Comparison of ENCODE assay signal across 8 cellular contexts in the genomic region with DNA sequence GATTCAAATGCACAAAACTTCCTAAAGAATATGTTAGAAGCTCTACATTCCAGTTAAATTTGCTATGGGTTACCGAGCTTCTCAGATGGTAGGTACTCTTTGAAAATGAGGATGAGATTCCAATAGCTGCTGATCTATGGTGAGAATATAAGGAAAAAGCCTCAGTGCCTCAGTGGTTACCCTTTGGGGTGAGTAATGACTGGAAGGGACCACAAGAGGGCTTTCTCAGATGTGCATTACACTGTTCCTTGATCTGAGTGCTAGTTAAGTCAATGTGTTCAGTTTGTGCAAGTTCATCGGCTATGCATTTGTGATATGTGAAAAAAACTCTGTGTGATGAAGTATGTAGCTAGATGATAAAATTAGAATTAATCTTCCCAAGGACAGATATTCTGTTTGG. TPM values are rescaled to one million over a fixed set of nuclear protein-coding genes. Genes with fewer than 3 reads are reported as not detected.
DNase-seq lines count a peak whose midpoint lies in the region; ATAC-seq and TF ChIP-seq lines count a peak whose summit lies in the region.

No MANE protein-coding gene starts in this region.

- H3K27me3 ChIP-seq in OCI-LY1 (ENCODE audit: insufficient read depth, low read length): no peaks in the 10 kb centered on the region
- H3K27me3 ChIP-seq in MG63: peaks cover 5% of the 10 kb centered on the region; the same call in 1 of the 2 replicates

- no peak for TF ChIP-seq POLR2A in erythroblast (IDR thresholded peaks at IDR 0.05; ENCODE audit: low read length)

- DNase-seq in activated naive CD8-positive, alpha-beta T cell treated with anti-CD3 and anti-CD28 coated beads for 36 hours: no peak
- DNase-seq in erythroblast (lab: John Stamatoyannopoulos, UW) (peak; percentile 30 to 41), NK-92 (lab: John Stamatoyannopoulos, UW; ENCODE audit: unreplicated experiment) (no peak), MG63 (no peak)

- peak; percentile 78 for TF ChIP-seq CTCF in OCI-LY1 (IDR thresholded peaks at IDR 0.05; ENCODE audit: low read length)

- H3K27ac ChIP-seq in OCI-LY1 (ENCODE audit: low read depth, low read length, poor library complexity, severe bottlenecking): no peak overlapping the region

- no peak overlapping the region for H3K4me3 ChIP-seq in OCI-LY1 (ENCODE audit: low read depth, low read length, poor library complexity, severe bottlenecking)
- H3K4me3 ChIP-seq in MG63: no peak overlapping the region

- no peaks in the 10 kb centered on the region for H3K36me3 Mint-ChIP-seq in activated naive CD8-positive, alpha-beta T cell
- H3K36me3 Mint-ChIP-seq in activated naive CD8-positive, alpha-beta T cell treated with anti-CD3 and anti-CD28 coated beads for 36 hours: no peaks in the 10 kb centered on the region
- H3K36me3 Mint-ChIP-seq in stimulated activated memory B cell treated with anti-CD40 and anti-IgM and Interleukin-4, amounts not matched to agents 10 μg/mL and 1 μg/mL and 100 μg/mL, for 72 hours: no peaks in the 10 kb centered on the region

- H3K27me3 Mint-ChIP-seq in activated naive CD8-positive, alpha-beta T cell: peaks cover 1% of the 10 kb centered on the region
- H3K27me3 Mint-ChIP-seq in activated naive CD8-positive, alpha-beta T cell treated with anti-CD3 and anti-CD28 coated beads for 36 hours: peaks cover 11% of the 10 kb centered on the region
- peaks cover 41% of the 10 kb centered on the region for H3K27me3 Mint-ChIP-seq in stimulated activated memory B cell treated with anti-CD40 and anti-IgM and Interleukin-4, amounts not matched to agents 10 μg/mL and 1 μg/mL and 100 μg/mL, for 72 hours

- no peak overlapping the region for H3K9ac ChIP-seq in OCI-LY1 (ENCODE audit: low read length)

- peaks cover 5% of the 10 kb centered on the region for H3K4me1 ChIP-seq in OCI-LY1 (ENCODE audit: insufficient read depth, low read length, severe bottlenecking)

- H3K9me3 ChIP-seq in OCI-LY1 (ENCODE audit: low read length) (no peaks in the 10 kb centered on the region), MG63 (no peaks in the 10 kb centered on the region)

- no peaks in the 10 kb centered on the region for H3K9me3 Mint-ChIP-seq in activated naive CD8-positive, alpha-beta T cell (ENCODE audit: low read depth)
- H3K9me3 Mint-ChIP-seq in activated naive CD8-positive, alpha-beta T cell treated with anti-CD3 and anti-CD28 coated beads for 36 hours: no peaks in the 10 kb centered on the region
- H3K9me3 Mint-ChIP-seq in stimulated activated memory B cell treated with anti-CD40 and anti-IgM and Interleukin-4, amounts not matched to agents 10 μg/mL and 1 μg/mL and 100 μg/mL, for 72 hours: no peaks in the 10 kb centered on the region

- H3F3A ChIP-seq in OCI-LY1 (ENCODE audit: insufficient read depth, low read length): no peaks in the 10 kb centered on the region

- no peaks in the 10 kb centered on the region for H4K20me1 ChIP-seq in OCI-LY1 (ENCODE audit: insufficient read depth, low read length)

- ATAC-seq in HG02885 (IDR thresholded peaks at IDR 0.05; ENCODE audit: poor library complexity, unreplicated experiment): peak; percentile 47
- ATAC-seq in stimulated activated memory B cell treated with anti-CD40 and anti-IgM and Interleukin-4, amounts not matched to agents 10 μg/mL and 1 μg/mL and 100 μg/mL, for 72 hours: peak; percentile 48

- no peak overlapping the region for H3K4me2 ChIP-seq in OCI-LY1 (ENCODE audit: low read length)

- no peaks in the 10 kb centered on the region for H3K36me3 ChIP-seq in OCI-LY1 (ENCODE audit: insufficient read depth, low read length)
- H3K36me3 ChIP-seq in MG63: no peaks in the 10 kb centered on the region

- H3K27ac Mint-ChIP-seq in activated naive CD8-positive, alpha-beta T cell: no peak overlapping the region
- no peak overlapping the region for H3K27ac Mint-ChIP-seq in activated naive CD8-positive, alpha-beta T cell treated with anti-CD3 and anti-CD28 coated beads for 36 hours
- H3K27ac Mint-ChIP-seq in stimulated activated memory B cell treated with anti-CD40 and anti-IgM and Interleukin-4, amounts not matched to agents 10 μg/mL and 1 μg/mL and 100 μg/mL, for 72 hours: no peak overlapping the region

- H3K4me1 Mint-ChIP-seq in activated naive CD8-positive, alpha-beta T cell (ENCODE audit: low read depth): peaks cover 49% of the 10 kb centered on the region
- H3K4me1 Mint-ChIP-seq in activated naive CD8-positive, alpha-beta T cell treated with anti-CD3 and anti-CD28 coated beads for 36 hours: peaks cover 52% of the 10 kb centered on the region
- H3K4me1 Mint-ChIP-seq in stimulated activated memory B cell treated with anti-CD40 and anti-IgM and Interleukin-4, amounts not matched to agents 10 μg/mL and 1 μg/mL and 100 μg/mL, for 72 hours: peaks cover 15% of the 10 kb centered on the region

- peak overlapping the region; percentile 27 for H3K4me3 Mint-ChIP-seq in activated naive CD8-positive, alpha-beta T cell
- H3K4me3 Mint-ChIP-seq in activated naive CD8-positive, alpha-beta T cell treated with anti-CD3 and anti-CD28 coated beads for 36 hours: no peak overlapping the region
- no peak overlapping the region for H3K4me3 Mint-ChIP-seq in stimulated activated memory B cell treated with anti-CD40 and anti-IgM and Interleukin-4, amounts not matched to agents 10 μg/mL and 1 μg/mL and 100 μg/mL, for 72 hours

- H3K79me2 ChIP-seq in OCI-LY1 (ENCODE audit: insufficient read depth, low read length): no peaks in the 10 kb centered on the region

- no peaks in the 10 kb centered on the region for H3K9me2 ChIP-seq in OCI-LY1 (ENCODE audit: low read depth, low read length)

- no peak overlapping the region for H2AFZ ChIP-seq in OCI-LY1 (ENCODE audit: low read length)

RNA-seq across cellular contexts. Expression of a gene that starts 3.5 kb away (rescaled TPM):
- 1 to 10 TPM; 3.9 to 4.6 TPM for total RNA-seq in activated naive CD8-positive, alpha-beta T cell treated with anti-CD3 and anti-CD28 coated beads for 36 hours
- 0.79 and 1.5 TPM in 2 replicates for total RNA-seq in MG63 (2014; rRNA removed; shearing (Covaris generic); ENCODE audit: low replicate concordance)

Comparison
In these comparisons a context has a peak if more than half of its experiments do, and no peak if none do; other contexts are left out.
1. DNase-seq: peak in erythroblast (2 of 2); none in activated naive CD8-positive, alpha-beta T cell treated with anti-CD3 and anti-CD28 coated beads for 36 hours (single experiment), NK-92 (single experiment) and MG63 (single experiment).